In the genomic region with DNA sequence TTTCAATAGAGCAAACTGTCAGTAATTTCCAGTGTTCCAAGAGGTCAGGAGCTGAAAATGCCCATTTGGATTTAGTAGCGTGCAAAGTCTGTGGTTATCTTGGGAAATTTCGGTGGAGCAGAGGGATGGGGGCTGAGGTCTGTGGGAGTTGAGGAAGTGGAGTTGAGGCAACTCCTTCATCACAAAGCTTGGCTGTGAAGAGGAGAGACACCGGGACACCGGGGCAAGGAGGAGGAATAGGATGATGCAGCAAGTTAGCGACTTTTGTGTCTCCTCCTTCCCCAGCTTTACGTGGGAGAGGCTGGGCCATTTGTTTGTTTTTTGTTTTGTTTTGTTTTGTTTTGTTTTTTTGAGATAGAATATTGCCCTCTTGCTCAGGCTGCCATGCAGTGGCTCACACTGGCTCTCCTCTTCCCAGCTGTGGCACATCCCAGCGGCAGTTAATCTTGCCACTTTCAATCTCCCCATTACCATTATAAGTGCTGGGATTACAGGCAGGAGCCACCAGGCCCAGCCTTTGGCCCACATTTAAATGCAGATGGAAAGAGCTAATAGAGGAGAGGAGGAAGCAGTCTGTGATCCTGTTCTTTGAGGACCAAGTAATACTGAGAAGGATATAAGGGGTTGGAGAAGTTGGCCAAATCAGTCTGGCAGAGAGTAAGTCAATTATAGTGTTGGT, we compare ENCODE assay signal across 1 cellular context.
TF ChIP-seq lines count a peak whose summit lies in the region.

No MANE protein-coding gene starts in this region.

TF ChIP-seq in H1, 55 proteins besides CTCF, POLR2A, EP300 and RAD21:
- TF ChIP-seq GABPA (IDR thresholded peaks at IDR 0.05; ENCODE audit: borderline replicate concordance, insufficient read depth, low read length), result no peak
- no peak for TF ChIP-seq YY1 (IDR thresholded peaks at IDR 0.05; ENCODE audit: low read depth, low read length)
- no peak for TF ChIP-seq HDAC6 (IDR thresholded peaks at IDR 0.05; ENCODE audit: low read depth, low read length)
- no peak for TF ChIP-seq TEAD4 (IDR thresholded peaks at IDR 0.05; ENCODE audit: low read depth, low read length)
- TF ChIP-seq TAF7 (optimal IDR thresholded peaks at IDR 0.05; ENCODE audit: borderline replicate concordance, low read depth, low read length), result no peak
- TF ChIP-seq NANOG (IDR thresholded peaks at IDR 0.05; ENCODE audit: insufficient read depth, low read depth, low read length, poor library complexity, severe bottlenecking), result no peak
- no peak for TF ChIP-seq CHD2 (IDR thresholded peaks at IDR 0.05; ENCODE audit: low read length)
- TF ChIP-seq CBX5 (IDR thresholded peaks at IDR 0.05; ENCODE audit: low read depth, low read length), result no peak
- no peak for TF ChIP-seq SIN3A (conservative IDR thresholded peaks at IDR 0.05 in 1 of 2, IDR thresholded peaks at IDR 0.05 in 1 of 2; ENCODE audit: low read depth in 1 of 2, low read length in 2 of 2)
- TF ChIP-seq KDM5A (IDR thresholded peaks at IDR 0.05; ENCODE audit: low read length), result no peak
- TF ChIP-seq POLR2AphosphoS5 (IDR thresholded peaks at IDR 0.05; ENCODE audit: low read depth, low read length), result no peak
- no peak for TF ChIP-seq RBBP5 (IDR thresholded peaks at IDR 0.05; ENCODE audit: borderline replicate concordance, low read depth, low read length)
- no peak for TF ChIP-seq RXRA (IDR thresholded peaks at IDR 0.05; ENCODE audit: insufficient read depth, low read depth, low read length)
- TF ChIP-seq EZH2 (IDR thresholded peaks at IDR 0.05; ENCODE audit: low read depth, low read length, severe bottlenecking), result no peak
- no peak for TF ChIP-seq SRF (IDR thresholded peaks at IDR 0.05; ENCODE audit: low read depth, low read length)
- TF ChIP-seq SIX5 (IDR thresholded peaks at IDR 0.05; ENCODE audit: low read depth, low read length), result no peak
- no peak for TF ChIP-seq SUZ12 (IDR thresholded peaks at IDR 0.05; ENCODE audit: low read length)
- no peak for TF ChIP-seq RFX5 (IDR thresholded peaks at IDR 0.05; ENCODE audit: borderline replicate concordance, low read depth, low read length)
- TF ChIP-seq JUN (IDR thresholded peaks at IDR 0.05; ENCODE audit: low read depth, low read length), result no peak
- no peak for TF ChIP-seq TBP (IDR thresholded peaks at IDR 0.05; ENCODE audit: low read depth, low read length)
TF ChIP-seq in H1: peak in this region for 0.
